In genomic region chr2:111173856-111174255, GRCh38 we compare ENCODE assay signal across 37 cellular contexts.
"Had no signal": no experiment of that assay in that cellular context is flagged by ENCODE, and none has a peak within 500 bp of the region (broad histone marks: within the 10 kb centered on the region; RNA-seq: fewer than 3 reads in every experiment).

No MANE protein-coding gene starts in this region.

- DNase-seq: activated effector memory CD4-positive, alpha-beta T cell treated with anti-CD3 and anti-CD28 coated beads, Interleukin-2, amount 50 U/mL, for 16 hours; activated effector memory CD4-positive, alpha-beta T cell treated with Interleukin-2 at 50 U/mL for 16 hours; activated gamma-delta T cell; activated gamma-delta T cell treated with Interleukin-2 at 50 U/mL for 16 hours; activated naive CD4-positive, alpha-beta T cell treated with anti-CD3 and anti-CD28 coated beads for 36 hours; activated naive CD4-positive, alpha-beta T cell treated with anti-CD3 and anti-CD28 coated beads, Interleukin-2, amount 10 ng/mL, durations not matched to agents 7 days and 5 days; activated naive CD4-positive, alpha-beta T cell treated with anti-CD3 and anti-CD28 coated beads, Interleukin-2, amount 50 U/mL, for 16 hours; activated naive CD4-positive, alpha-beta T cell treated with Interleukin-2 at 50 U/mL for 16 hours; activated naive CD8-positive, alpha-beta T cell treated with anti-CD3 and anti-CD28 coated beads for 36 hours; activated naive CD8-positive, alpha-beta T cell treated with anti-CD3 and anti-CD28 coated beads, Interleukin-2, amount 10 ng/mL, durations not matched to agents 7 days and 5 days; activated naive CD8-positive, alpha-beta T cell treated with anti-CD3 and anti-CD28 coated beads, Interleukin-2, amount 50 U/mL, for 24 hours; activated T-cell treated with anti-CD3 and anti-CD28 coated beads, Interleukin-2, amount 50 U/mL, for 1 hour; activated T-cell treated with anti-CD3 and anti-CD28 coated beads, Interleukin-2, amount 50 U/mL, for 24 hours; activated T-cell treated with anti-CD3 and anti-CD28 coated beads, Interleukin-2, amount 50 U/mL, for 4 hours; activated T-cell treated with anti-CD3 and anti-CD28 coated beads, Interleukin-2, amount 50 U/mL, for 48 hours; activated T-cell treated with anti-CD3 and anti-CD28 coated beads, Interleukin-2, amount 50 U/mL, for 72 hours; adrenal gland; amniotic stem cell; amygdala; anterior cingulate cortex; aorta; body of pancreas; brain microvascular endothelial cell; caudate nucleus; central memory CD4-positive, alpha-beta T cell; cerebellar nuclear complex had no signal

- H3K9me3 Mint-ChIP-seq: activated naive CD4-positive, alpha-beta T cell treated with anti-CD3 and anti-CD28 coated beads for 36 hours; activated naive CD4-positive, alpha-beta T cell treated with anti-CD3 and anti-CD28 coated beads, Interleukin-2, amount 10 ng/mL, durations not matched to agents 7 days and 5 days; activated naive CD4-positive, alpha-beta T cell treated with anti-CD3 and anti-CD28 coated beads, Interleukin-2, amount 50 U/mL, for 24 hours; activated naive CD4-positive, alpha-beta T cell treated with anti-CD3 and anti-CD28 coated beads, Interleukin-2, amount 50 U/mL, for 72 hours; activated naive CD8-positive, alpha-beta T cell treated with anti-CD3 and anti-CD28 coated beads for 36 hours; activated naive CD8-positive, alpha-beta T cell treated with anti-CD3 and anti-CD28 coated beads, Interleukin-2, amount 10 ng/mL, durations not matched to agents 7 days and 5 days; activated naive CD8-positive, alpha-beta T cell treated with anti-CD3 and anti-CD28 coated beads, Interleukin-2, amount 50 U/mL, for 24 hours; activated T-cell treated with anti-CD3 and anti-CD28 coated beads, Interleukin-2, amount 50 U/mL, for 24 hours; activated T-cell treated with anti-CD3 and anti-CD28 coated beads, Interleukin-2, amount 50 U/mL, for 4 hours; activated T-cell treated with anti-CD3 and anti-CD28 coated beads, Interleukin-2, amount 50 U/mL, for 72 hours; activated T-helper 1 cell treated with anti-CD3 and anti-CD28 coated beads, Interleukin-12 subunit alpha, Interleukin-12 subunit beta, Interleukin-2, Interleukin-4 antibody, amounts not matched to agents 30 ng/mL and 10 ng/mL and 1 ng/mL, durations not matched to agents 14 hours and 24 hours and 36 hours; activated T-helper 17 cell treated with anti-CD3 and anti-CD28 coated beads, Interleukin-2, amount 50 U/mL, for 72 hours; activated T-helper 2 cell treated with anti-CD3 and anti-CD28 coated beads, Interferon-gamma antibody, Interleukin-2, Interleukin-4, amounts not matched to agents 10 μg/mL and 5 μg/mL and 100 μg/mL, durations not matched to agents 14 hours and 24 hours and 36 hours; brain; central memory CD8-positive, alpha-beta T cell had no signal

- ATAC-seq: activated naive CD4-positive, alpha-beta T cell treated with anti-CD3 and anti-CD28 coated beads, Interleukin-2, amount 50 U/mL, for 72 hours; activated naive CD8-positive, alpha-beta T cell treated with anti-CD3 and anti-CD28 coated beads, Interleukin-2, amount 50 U/mL, for 24 hours; activated T-cell treated with anti-CD3 and anti-CD28 coated beads, Interleukin-2, amount 50 U/mL, for 4 hours; activated T-cell treated with anti-CD3 and anti-CD28 coated beads, Interleukin-2, amount 50 U/mL, for 72 hours; activated T-helper 17 cell treated with anti-CD3 and anti-CD28 coated beads, Interleukin-2, amount 50 U/mL, for 72 hours; body of pancreas had no signal

- H3K9me3 ChIP-seq: adrenal gland, ascending aorta, body of pancreas, breast epithelium had no signal

- H3K36me3 ChIP-seq: adrenal gland, ascending aorta, brain microvascular endothelial cell, breast epithelium, cardiac muscle cell had no signal

- H3K27me3 ChIP-seq: adrenal gland, ascending aorta, body of pancreas, brain microvascular endothelial cell, breast epithelium, cardiac muscle cell had no signal

- H3K4me1 Mint-ChIP-seq: activated T-helper 17 cell treated with anti-CD3 and anti-CD28 coated beads, Interleukin-2, amount 50 U/mL, for 72 hours had no signal

- H3K27ac ChIP-seq: adrenal gland, ascending aorta, body of pancreas, brain microvascular endothelial cell, breast epithelium, cardiac muscle cell had no signal

- H3K36me3 Mint-ChIP-seq: activated naive CD4-positive, alpha-beta T cell treated with anti-CD3 and anti-CD28 coated beads, Interleukin-2, amount 10 ng/mL, durations not matched to agents 7 days and 5 days; activated naive CD4-positive, alpha-beta T cell treated with anti-CD3 and anti-CD28 coated beads, Interleukin-2, amount 50 U/mL, for 24 hours; activated naive CD4-positive, alpha-beta T cell treated with anti-CD3 and anti-CD28 coated beads, Interleukin-2, amount 50 U/mL, for 72 hours; activated naive CD8-positive, alpha-beta T cell; activated naive CD8-positive, alpha-beta T cell treated with anti-CD3 and anti-CD28 coated beads for 36 hours; brain had no signal

- H3K4me3 Mint-ChIP-seq: activated naive CD4-positive, alpha-beta T cell treated with anti-CD3 and anti-CD28 coated beads for 36 hours; activated naive CD4-positive, alpha-beta T cell treated with anti-CD3 and anti-CD28 coated beads, Interleukin-2, amount 10 ng/mL, durations not matched to agents 7 days and 5 days; activated naive CD4-positive, alpha-beta T cell treated with anti-CD3 and anti-CD28 coated beads, Interleukin-2, amount 50 U/mL, for 24 hours; activated naive CD8-positive, alpha-beta T cell; activated naive CD8-positive, alpha-beta T cell treated with anti-CD3 and anti-CD28 coated beads for 36 hours; activated naive CD8-positive, alpha-beta T cell treated with anti-CD3 and anti-CD28 coated beads, Interleukin-2, amount 10 ng/mL, durations not matched to agents 7 days and 5 days; activated naive CD8-positive, alpha-beta T cell treated with anti-CD3 and anti-CD28 coated beads, Interleukin-2, amount 50 U/mL, for 24 hours; activated T-cell treated with anti-CD3 and anti-CD28 coated beads, Interleukin-2, amount 50 U/mL, for 24 hours; activated T-cell treated with anti-CD3 and anti-CD28 coated beads, Interleukin-2, amount 50 U/mL, for 4 hours; activated T-cell treated with anti-CD3 and anti-CD28 coated beads, Interleukin-2, amount 50 U/mL, for 72 hours; activated T-helper 1 cell treated with anti-CD3 and anti-CD28 coated beads, Interleukin-12 subunit alpha, Interleukin-12 subunit beta, Interleukin-2, Interleukin-4 antibody, amounts not matched to agents 30 ng/mL and 10 ng/mL and 1 ng/mL, durations not matched to agents 14 hours and 24 hours and 36 hours; activated T-helper 17 cell treated with anti-CD3 and anti-CD28 coated beads, Interleukin-2, amount 50 U/mL, for 72 hours; brain; central memory CD8-positive, alpha-beta T cell had no signal

- H3K27ac Mint-ChIP-seq: activated naive CD4-positive, alpha-beta T cell treated with anti-CD3 and anti-CD28 coated beads for 36 hours; activated naive CD4-positive, alpha-beta T cell treated with anti-CD3 and anti-CD28 coated beads, Interleukin-2, amount 10 ng/mL, durations not matched to agents 7 days and 5 days; activated naive CD4-positive, alpha-beta T cell treated with anti-CD3 and anti-CD28 coated beads, Interleukin-2, amount 50 U/mL, for 24 hours; activated naive CD4-positive, alpha-beta T cell treated with anti-CD3 and anti-CD28 coated beads, Interleukin-2, amount 50 U/mL, for 72 hours; activated naive CD8-positive, alpha-beta T cell; activated naive CD8-positive, alpha-beta T cell treated with anti-CD3 and anti-CD28 coated beads for 36 hours; activated naive CD8-positive, alpha-beta T cell treated with anti-CD3 and anti-CD28 coated beads, Interleukin-2, amount 10 ng/mL, durations not matched to agents 7 days and 5 days; activated naive CD8-positive, alpha-beta T cell treated with anti-CD3 and anti-CD28 coated beads, Interleukin-2, amount 50 U/mL, for 24 hours; activated T-cell treated with anti-CD3 and anti-CD28 coated beads, Interleukin-2, amount 50 U/mL, for 24 hours; activated T-cell treated with anti-CD3 and anti-CD28 coated beads, Interleukin-2, amount 50 U/mL, for 72 hours; activated T-helper 1 cell treated with anti-CD3 and anti-CD28 coated beads, Interleukin-12 subunit alpha, Interleukin-12 subunit beta, Interleukin-2, Interleukin-4 antibody, amounts not matched to agents 30 ng/mL and 10 ng/mL and 1 ng/mL, durations not matched to agents 14 hours and 24 hours and 36 hours; activated T-helper 17 cell treated with anti-CD3 and anti-CD28 coated beads, Interleukin-2, amount 50 U/mL, for 72 hours; activated T-helper 2 cell treated with anti-CD3 and anti-CD28 coated beads, Interferon-gamma antibody, Interleukin-2, Interleukin-4, amounts not matched to agents 10 μg/mL and 5 μg/mL and 100 μg/mL, durations not matched to agents 14 hours and 24 hours and 36 hours; brain had no signal

- H3K4me3 ChIP-seq: adrenal gland, ascending aorta, body of pancreas, breast epithelium, cardiac muscle cell had no signal

- H3K4me1 ChIP-seq: ascending aorta, breast epithelium had no signal
